ENCODE assay signal across 1 cellular context in genomic region chr3:189586941-189587687, GRCh38.
TF ChIP-seq lines count a peak whose summit lies in the region.

No MANE protein-coding gene starts in this region.

TF ChIP-seq in liver, 16 proteins besides CTCF, POLR2A, EP300 and RAD21 (continued from another document):
- TF ChIP-seq REST (IDR thresholded peaks at IDR 0.05) (peak; percentile 41), RXRA (IDR thresholded peaks at IDR 0.05) (peak in 1 of 2 donors; percentile 58), YY1 (IDR thresholded peaks at IDR 0.05) (peak; percentile 19)
